9 cellular contexts compared by ENCODE assay signal in genomic region chr5:320524-321232, GRCh38. TPM values are rescaled to one million over a fixed set of nuclear protein-coding genes. Genes with fewer than 3 reads are reported as not detected.
DNase-seq lines count a peak whose midpoint lies in the region; ATAC-seq and TF ChIP-seq lines count a peak whose summit lies in the region.
"Had no signal": no experiment of that assay in that cellular context is flagged by ENCODE, and none has a peak within 500 bp of the region (broad histone marks: within the 10 kb centered on the region; RNA-seq: fewer than 3 reads in every experiment).

No MANE protein-coding gene starts in this region.

- H3K27ac Mint-ChIP-seq in stimulated activated effector memory CD8-positive, alpha-beta T cell treated with anti-CD3 and anti-CD28 coated beads, Interleukin-12 subunit alpha, Interleukin-12 subunit beta, amount 100 ng/mL, for 72 hours: peak overlapping the region; percentile 76

- ATAC-seq in RWPE2 (ENCODE audit: low read depth) (peak; percentile 0; the same call in 1 of the 3 replicates), GM18873 (IDR thresholded peaks at IDR 0.05; ENCODE audit: low FRiP score, unreplicated experiment) (no peak), HG02885 (IDR thresholded peaks at IDR 0.05; ENCODE audit: poor library complexity, unreplicated experiment) (no peak)
- no peak for ATAC-seq in stimulated activated effector memory CD8-positive, alpha-beta T cell treated with anti-CD3 and anti-CD28 coated beads, Interleukin-12 subunit alpha, Interleukin-12 subunit beta, amount 100 ng/mL, for 72 hours

- H3K36me3 Mint-ChIP-seq in stimulated activated effector memory CD8-positive, alpha-beta T cell treated with anti-CD3 and anti-CD28 coated beads, Interleukin-12 subunit alpha, Interleukin-12 subunit beta, amount 100 ng/mL, for 72 hours: peaks cover 15% of the 10 kb centered on the region

- peaks cover 39% of the 10 kb centered on the region for H3K27me3 ChIP-seq in RWPE2 (ENCODE audit: insufficient read depth, poor library complexity, severe bottlenecking)

- peaks cover 31% of the 10 kb centered on the region for H3K4me1 Mint-ChIP-seq in stimulated activated effector memory CD8-positive, alpha-beta T cell treated with anti-CD3 and anti-CD28 coated beads, Interleukin-12 subunit alpha, Interleukin-12 subunit beta, amount 100 ng/mL, for 72 hours

- H3K4me3 Mint-ChIP-seq in stimulated activated effector memory CD8-positive, alpha-beta T cell treated with anti-CD3 and anti-CD28 coated beads, Interleukin-12 subunit alpha, Interleukin-12 subunit beta, amount 100 ng/mL, for 72 hours: peak overlapping the region; percentile 75

- no peak overlapping the region for H3K27ac ChIP-seq in RWPE2 (ENCODE audit: poor library complexity, severe bottlenecking)
- H3K27ac ChIP-seq: epithelial cell of prostate had no signal

- no peaks in the 10 kb centered on the region for H3K36me3 ChIP-seq in RWPE2 (ENCODE audit: low read depth)

- no peaks in the 10 kb centered on the region for H3K9me3 ChIP-seq in RWPE2 (ENCODE audit: severe bottlenecking)

- TF ChIP-seq CTCF in RWPE2 (IDR thresholded peaks at IDR 0.05; ENCODE audit: poor library complexity, severe bottlenecking): no peak
- TF ChIP-seq CTCF in fibroblast of villous mesenchyme (IDR thresholded peaks at IDR 0.05; ENCODE audit: insufficient read depth, low read depth, low read length): no peak

- H3K4me3 ChIP-seq in RWPE2 (ENCODE audit: severe bottlenecking) (peak overlapping the region; percentile 44), fibroblast of villous mesenchyme (ENCODE audit: low read depth, low read length) (peak overlapping the region; percentile 47)

- no peaks in the 10 kb centered on the region for H3K4me1 ChIP-seq in RWPE2 (ENCODE audit: insufficient read depth, poor library complexity, severe bottlenecking)

- peak; percentile 79 for DNase-seq in NCI-H748 (lab: John Stamatoyannopoulos, UW; ENCODE audit: unreplicated experiment)
- DNase-seq in NCI-H748 treated with DMSO at 0.1 percent for 48 hours (lab: John Stamatoyannopoulos, UW): no peak
- DNase-seq in RWPE2 (ENCODE audit: low spot score): peak; percentile 70
- DNase-seq in fibroblast of villous mesenchyme (ENCODE audit: low read depth): no peak
- no peak for DNase-seq in stimulated activated effector memory CD8-positive, alpha-beta T cell treated with anti-CD3 and anti-CD28 coated beads, Interleukin-12 subunit alpha, Interleukin-12 subunit beta, amount 100 ng/mL, for 72 hours (ENCODE audit: low spot score in 2 of 2)
- no peak for DNase-seq in inferior parietal cortex (ENCODE audit: extremely low spot score)

- H3K9me3 Mint-ChIP-seq in stimulated activated effector memory CD8-positive, alpha-beta T cell treated with anti-CD3 and anti-CD28 coated beads, Interleukin-12 subunit alpha, Interleukin-12 subunit beta, amount 100 ng/mL, for 72 hours: no peaks in the 10 kb centered on the region

RNA-seq across cellular contexts. Expression of gene AHRR, which starts 0.8 kb away (rescaled TPM):
- total RNA-seq in fibroblast of villous mesenchyme: 22.5 and 35.1 TPM in 2 replicates

RNA-seq across cellular contexts. Expression of gene PDCD6, which starts 49.2 kb away (rescaled TPM):
- 72.2 and 84.6 TPM in 2 replicates for total RNA-seq in fibroblast of villous mesenchyme

Comparison
In these comparisons a context has a peak if more than half of its experiments do, and no peak if none do; other contexts are left out.
1. DNase-seq: peak in NCI-H748 (single experiment) and RWPE2 (single experiment); none in NCI-H748 treated with DMSO at 0.1 percent for 48 hours (single experiment), fibroblast of villous mesenchyme (single experiment), stimulated activated effector memory CD8-positive, alpha-beta T cell treated with anti-CD3 and anti-CD28 coated beads, Interleukin-12 subunit alpha, Interleukin-12 subunit beta, amount 100 ng/mL, for 72 hours (0 of 2) and inferior parietal cortex (single experiment).